Comparison of ENCODE assay signal across 35 cellular contexts in the genomic region with DNA sequence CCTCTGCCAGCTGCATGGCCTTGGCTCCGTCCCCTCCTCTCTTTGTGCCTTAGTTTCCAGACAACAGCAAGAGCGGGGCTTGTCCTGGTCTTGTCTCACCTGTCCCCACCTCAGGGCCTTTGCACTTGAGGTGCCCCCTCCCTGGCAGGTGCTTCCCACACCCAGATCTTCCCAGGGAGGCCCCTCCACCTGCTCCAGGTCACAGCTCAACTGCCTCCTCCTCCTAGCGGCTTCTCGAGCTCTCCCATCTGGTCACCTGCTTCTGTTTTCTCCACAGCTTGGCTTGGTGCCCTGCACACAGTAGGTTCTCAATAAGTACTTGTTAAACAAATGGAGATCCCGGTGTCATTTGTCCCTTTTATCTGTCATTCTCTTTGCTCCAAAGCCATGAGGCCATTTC.
"Had no signal": no experiment of that assay in that cellular context is flagged by ENCODE, and none has a peak within 500 bp of the region (broad histone marks: within the 10 kb centered on the region; RNA-seq: fewer than 3 reads in every experiment).

No MANE protein-coding gene starts in this region.

- H3K27ac ChIP-seq: KMS-11 had no signal

- H3K4me3 ChIP-seq: MG63 had no signal

- H3K36me3 ChIP-seq: MG63 had no signal

- H3K9ac ChIP-seq: KMS-11 had no signal

- DNase-seq: Karpas-422, Kasumi-1, KBM-7, KG1, MG63, MM.1S, MV-4-11, NCI-H1048, NCI-H1092, NCI-H1092 treated with DMSO at 0.1 percent for 48 hours, NCI-H1105, NCI-H1105 treated with DMSO at 0.1 percent for 48 hours, NCI-H1417, NCI-H1417 treated with DMSO at 0.1 percent for 48 hours, NCI-H1436, NCI-H1436 treated with DMSO at 0.1 percent for 48 hours, NCI-H146, NCI-H1694, NCI-H1694 treated with DMSO at 0.1 percent for 48 hours, NCI-H187, NCI-H187 treated with DMSO at 0.1 percent for 48 hours, NCI-H1930, NCI-H2029, NCI-H2029 treated with DMSO at 0.1 percent for 48 hours, NCI-H2081, NCI-H2081 treated with DMSO at 0.1 percent for 48 hours, NCI-H2107, NCI-H2171, NCI-H2171 treated with DMSO at 0.1 percent for 48 hours, NCI-H2227 treated with DMSO at 0.1 percent for 48 hours, NCI-H226, NCI-H345, NCI-H446, NCI-H446 treated with DMSO at 0.1 percent for 48 hours had no signal

- H3K9me3 ChIP-seq: MG63 had no signal
